In genomic region chr18:28858248-28858647, GRCh38 we compare ENCODE assay signal across 24 cellular contexts.
"Had no signal": no experiment of that assay in that cellular context is flagged by ENCODE, and none has a peak within 500 bp of the region (broad histone marks: within the 10 kb centered on the region; RNA-seq: fewer than 3 reads in every experiment).

No MANE protein-coding gene starts in this region.

- H3K36me3 ChIP-seq: colonic mucosa, esophagus squamous epithelium, gastrocnemius medialis, heart left ventricle, left lung, lower lobe of right lung had no signal

- H2AFZ ChIP-seq: hepatocyte had no signal

- DNase-seq: colonic mucosa; cortex of kidney; effector CD8-positive, alpha-beta T cell; effector memory CD8-positive, alpha-beta T cell; endodermal cell; erythroblast; esophagus squamous epithelium; foreskin fibroblast; foreskin melanocyte; gastrocnemius medialis; heart left ventricle; hypothalamus; immature natural killer cell; islet precursor cell; kidney; kidney glomerular epithelial cell; left lung; lower lobe of right lung; mesenchymal stem cell; mucosa of descending colon; naive B cell had no signal

- H3K4me2 ChIP-seq: hepatocyte had no signal

- H3K27ac ChIP-seq: colonic mucosa, epithelial cell of prostate, esophagus squamous epithelium, gastrocnemius medialis, heart left ventricle, hepatocyte, left lung, lower lobe of right lung had no signal

- H3K79me2 ChIP-seq: hepatocyte had no signal

- H3K9me3 ChIP-seq: colonic mucosa, esophagus squamous epithelium, gastrocnemius medialis, heart left ventricle, lower lobe of right lung had no signal

- H3K4me1 ChIP-seq: colonic mucosa, esophagus squamous epithelium, left lung, lower lobe of right lung had no signal

- H3K4me3 ChIP-seq: colonic mucosa, esophagus squamous epithelium, gastrocnemius medialis, heart left ventricle, hepatocyte, left lung, lower lobe of right lung, mucosa of descending colon had no signal

- H3K27me3 ChIP-seq: colonic mucosa, esophagus squamous epithelium, gastrocnemius medialis, heart left ventricle, hepatocyte, left lung had no signal

- ATAC-seq: effector memory CD8-positive, alpha-beta T cell; esophagus mucosa; gastrocnemius medialis; left lung; lower lobe of right lung; mucosa of descending colon had no signal
